ENCODE assay signal across 16 cellular contexts in genomic region chr3:139325551-139325950, GRCh38. TPM values are rescaled to one million over a fixed set of nuclear protein-coding genes. Genes with fewer than 3 reads are reported as not detected.
DNase-seq lines count a peak whose midpoint lies in the region; ATAC-seq, FAIRE-seq and TF ChIP-seq lines count a peak whose summit lies in the region.
"Had no signal": no experiment of that assay in that cellular context is flagged by ENCODE, and none has a peak within 500 bp of the region (broad histone marks: within the 10 kb centered on the region; RNA-seq: fewer than 3 reads in every experiment).

No MANE protein-coding gene starts in this region.

- no peak overlapping the region for H3K4ac ChIP-seq in H1 (replicated peaks; ENCODE audit: insufficient read length, low read depth, low read length)

- no peak overlapping the region for H3K4me2 ChIP-seq in HCT116 (ENCODE audit: low read length)
- H3K4me2 ChIP-seq in H1 (ENCODE audit: insufficient read depth in 1 of 2, low read depth in 2 of 2, low read length in 2 of 2), result no peak overlapping the region
- H3K4me2 ChIP-seq in mammary epithelial cell (ENCODE audit: insufficient read depth, low read depth, low read length), result no peak overlapping the region

- no peak overlapping the region for H3K56ac ChIP-seq in H1 (replicated peaks; ENCODE audit: insufficient read length, low read depth, low read length)

- H3K27ac ChIP-seq in HCT116 (ENCODE audit: low read depth, low read length) (peak overlapping the region; percentile 29; the same call in 1 of the 2 replicates), H1 (ENCODE audit: low read depth, low read length) (no peak overlapping the region), pancreas (no peak overlapping the region), mammary epithelial cell (ENCODE audit: insufficient read depth, low read depth, low read length) (no peak overlapping the region)

- H3K36me3 ChIP-seq in HCT116 (ENCODE audit: control insufficient read depth in 1 of 2, insufficient read depth in 2 of 2, low read length in 2 of 2) (no peaks in the 10 kb centered on the region), H1 (ENCODE audit: control insufficient read depth in 2 of 4, insufficient read depth in 4 of 4, low read length in 3 of 4) (no peaks in the 10 kb centered on the region), pancreas (no peaks in the 10 kb centered on the region), mammary epithelial cell (ENCODE audit: insufficient read depth, low read length) (no peaks in the 10 kb centered on the region)
- H3K36me3 ChIP-seq: HAP-1 had no signal

- no peak overlapping the region for H4K91ac ChIP-seq in H1 (replicated peaks; ENCODE audit: insufficient read length, low read length)

- H3K27me3 ChIP-seq in HCT116 (ENCODE audit: insufficient read depth, low read length) (no peaks in the 10 kb centered on the region), H1 (replicated peaks in 1 of 4; ENCODE audit: control insufficient read depth in 3 of 4, extremely low read depth in 1 of 4, insufficient read depth in 3 of 4, low read length in 3 of 4) (peaks cover 0 to 2% (median 0%) of the 10 kb centered on the region in 4 experiments; a peak in 2 of 7 replicates), pancreas (no peaks in the 10 kb centered on the region), mammary epithelial cell (ENCODE audit: insufficient read depth, low read length) (no peaks in the 10 kb centered on the region)

- H4K5ac ChIP-seq in H1 (ENCODE audit: insufficient read length, low read depth, low read length), result no peak overlapping the region

- no peaks in the 10 kb centered on the region for H3K23me2 ChIP-seq in H1 (ENCODE audit: low read depth, low read length)

- 86% methylated on average over 3 of the region's 3 CpGs; no CpG with 5 or more reads in 1 of the 2 experiments for WGBS in H1 (ENCODE audit: extremely low coverage in 1 of 2, insufficient coverage in 1 of 2, insufficient read length in 1 of 2, insufficient replicate concordance in 2 of 2, low coverage in 1 of 2, low lambda C conversion rate in 2 of 2, missing lambda C conversion rate in 1 of 2), 2 experiments
- 49 to 68% methylated on average over 3 of the region's 3 CpGs for WGBS in pancreas, 2 donors
- WGBS in mammary epithelial cell (ENCODE audit: low coverage, missing lambda C conversion rate), result 51% methylated on average over 3 of the region's 3 CpGs

- H2AFZ ChIP-seq in HCT116 (ENCODE audit: low read depth, low read length, poor library complexity, severe bottlenecking), result no peak overlapping the region
- H2AFZ ChIP-seq in H1 (ENCODE audit: low read length), result no peak overlapping the region
- H2AFZ ChIP-seq in mammary epithelial cell (ENCODE audit: low read depth, low read length), result no peak overlapping the region

- H3K9ac ChIP-seq in HCT116 (ENCODE audit: low read length), result no peak overlapping the region
- no peak overlapping the region for H3K9ac ChIP-seq in H1 (replicated peaks in 1 of 4; ENCODE audit: extremely low read depth in 1 of 4, low read depth in 3 of 4, low read length in 3 of 4)
- H3K9ac ChIP-seq in mammary epithelial cell (ENCODE audit: insufficient read depth, low read length), result no peak overlapping the region

- no peak overlapping the region for H2BK120ac ChIP-seq in H1 (replicated peaks; ENCODE audit: low read depth, low read length)

- dilution Hi-C loops in mammary epithelial cell (cut with HindIII; ENCODE audit: low sequenced_read_pairs), result no loop called here

- ATAC-seq in HCT116 (no peak), pancreas (peak in 2 of 4 donors; percentile 22 to 55)

- no peak overlapping the region for H2BK12ac ChIP-seq in H1 (ENCODE audit: low read depth, low read length)

- TF ChIP-seq EP300 in H1 (IDR thresholded peaks at IDR 0.05; ENCODE audit: borderline replicate concordance in 1 of 2, low read depth in 2 of 2, low read length in 2 of 2), result no peak

- H4K20me1 ChIP-seq in HCT116 (ENCODE audit: insufficient read depth) (no peaks in the 10 kb centered on the region), H1 (replicated peaks in 1 of 2; ENCODE audit: control insufficient read depth in 1 of 2, insufficient read depth in 2 of 2, low read length in 2 of 2) (no peaks in the 10 kb centered on the region), mammary epithelial cell (ENCODE audit: insufficient read depth, low read length) (no peaks in the 10 kb centered on the region)

- no peak overlapping the region for H3K18ac ChIP-seq in H1 (ENCODE audit: extremely low read depth, low read length)

- H3K9me2 ChIP-seq in HCT116 (ENCODE audit: insufficient read depth), result no peaks in the 10 kb centered on the region

- no peak overlapping the region for H3K14ac ChIP-seq in H1 (ENCODE audit: insufficient read length)

- H3K9me3 ChIP-seq in HCT116 (ENCODE audit: control insufficient read depth in 1 of 2, insufficient read depth in 1 of 2, low read depth in 1 of 2, low read length in 2 of 2) (no peaks in the 10 kb centered on the region), H1 (ENCODE audit: insufficient read depth in 2 of 2, low read depth in 1 of 2, low read length in 1 of 2) (no peaks in the 10 kb centered on the region), pancreas (no peaks in the 10 kb centered on the region), mammary epithelial cell (replicated peaks; ENCODE audit: insufficient read depth, low read length) (no peaks in the 10 kb centered on the region)
- H3K9me3 ChIP-seq: HAP-1 had no signal

- peak overlapping the region; percentile 12; the same call in 1 of the 2 replicates for H4K8ac ChIP-seq in H1 (ENCODE audit: extremely low read depth, insufficient read depth, low read length)

- in situ Hi-C loops in mammary epithelial cell (cut with MboI; ENCODE audit: low sequenced_read_pairs in 2 of 2), result no loop called here

- intact Hi-C loops in HCT116 (cut with micrococcal nuclease) (loop anchor here (5.0 to 10.0 kb wide), 3 partner anchors 403 to 851 kb away; no protein-coding TSS in a partner anchor), pancreas (cut with DNase I) (loop anchor here in 2 of 3 donors (5.0 to 10.0 kb wide), 3 partner anchors 213 to 391 kb away; partner anchors contain the start of genes FOXL2 (in 1 of the 2) and FOXL2NB (in 1 of the 2)), mammary epithelial cell (cut with micrococcal nuclease) (loop anchor here (5.0 to 10.0 kb wide), 5 partner anchors 43 to 731 kb away; partner anchors contain the start of gene CEP70)

- no peak overlapping the region for H2AK5ac ChIP-seq in H1 (ENCODE audit: low read depth, low read length)

- TF ChIP-seq POLR2A in HCT116 (IDR thresholded peaks at IDR 0.05; ENCODE audit: borderline replicate concordance, extremely low read depth, insufficient read depth, insufficient read length) (no peak), H1 (IDR thresholded peaks at IDR 0.05; ENCODE audit: control extremely low read depth in 1 of 2, low read depth in 2 of 2, low read length in 2 of 2) (no peak)

- CTCF ChIA-PET in HCT116 (lab: Charles Lee), result interaction anchor here (1.4 to 3.0 kb wide), 4 partner anchors 9 to 402 kb away, joined by 4 to 31 read pairs (median 7); no protein-coding TSS in a partner anchor
- CTCF ChIA-PET in H1 (lab: Charles Lee; ENCODE audit: partially characterized antibody), result interaction anchor here (0.7 to 2.5 kb wide), 4 partner anchors 10 to 387 kb away, joined by 3 to 11 read pairs (median 8); no protein-coding TSS in a partner anchor
- CTCF ChIA-PET in mammary epithelial cell (lab: Charles Lee; ENCODE audit: low non-redundant PET), result no interaction called here

- H2BK20ac ChIP-seq in H1 (ENCODE audit: low read length), result no peak overlapping the region

- no peak overlapping the region for H2BK15ac ChIP-seq in H1 (ENCODE audit: low read length)

- H3K79me2 ChIP-seq in HCT116 (ENCODE audit: insufficient read depth, low read length) (no peaks in the 10 kb centered on the region), H1 (ENCODE audit: control insufficient read depth in 1 of 2, insufficient read depth in 2 of 2, low read length in 2 of 2) (no peaks in the 10 kb centered on the region), mammary epithelial cell (ENCODE audit: insufficient read depth, low read length) (no peaks in the 10 kb centered on the region)

- RAD21 ChIA-PET in HCT116 (lab: Charles Lee; ENCODE audit: low non-redundant PET in 1 of 2, low total read pairs in 2 of 2, uncharacterized antibody in 2 of 2, unreplicated experiment in 2 of 2), result no interaction called here

- POLR2A ChIA-PET in HCT116 (lab: Charles Lee) (no interaction called here), H1 (lab: Charles Lee; ENCODE audit: partially characterized antibody) (interaction anchor here (0.5 kb wide), 1 partner anchor 376 kb away, joined by 3 read pairs; no protein-coding TSS in a partner anchor)

- H3K4me3 ChIP-seq in HCT116 (replicated peaks in 1 of 2; ENCODE audit: low read depth in 1 of 2, low read length in 2 of 2) (no peak overlapping the region), H1 (ENCODE audit: extremely low read depth in 1 of 4, insufficient read depth in 2 of 4, low read depth in 3 of 4, low read length in 4 of 4) (no peak overlapping the region), pancreas (no peak overlapping the region), mammary epithelial cell (replicated peaks in 1 of 3; ENCODE audit: insufficient read depth in 1 of 3, low read depth in 2 of 3, low read length in 3 of 3) (no peak overlapping the region)
- H3K4me3 ChIP-seq: HAP-1 had no signal

- TF ChIP-seq RAD21 in HCT116 (IDR thresholded peaks at IDR 0.05; ENCODE audit: low read depth) (no peak), H1 (IDR thresholded peaks at IDR 0.05 in 1 of 2, conservative IDR thresholded peaks at IDR 0.05 in 1 of 2; ENCODE audit: low read depth in 2 of 2, low read length in 2 of 2) (no peak)

- BruUV-seq in HCT116 (replicated peaks; lab: Mats Ljungman, UMichigan), result no TSS peak
- no TSS peak for BruUV-seq in mammary epithelial cell (replicated peaks; lab: Mats Ljungman, UMichigan)

- H2BK5ac ChIP-seq in H1 (ENCODE audit: low read depth, low read length), result no peak overlapping the region

- H3K79me1 ChIP-seq in H1 (ENCODE audit: low read depth, low read length), result no peaks in the 10 kb centered on the region

- no peak overlapping the region for H3K23ac ChIP-seq in H1 (ENCODE audit: insufficient read length)

- peak; percentile 93 for DNase-seq in DMS 273 (lab: John Stamatoyannopoulos, UW; ENCODE audit: unreplicated experiment)
- DNase-seq in HCT116 (ENCODE audit: low read depth, low spot score), result no peak
- DNase-seq in H1 (ENCODE audit: low read depth in 1 of 2, low spot score in 2 of 2), result no peak
- DNase-seq in pancreas, result peak in 4 of 6 donors; percentile 41 to 56 (median 50)
- no peak for DNase-seq in putamen (ENCODE audit: low spot score)
- DNase-seq in mammary epithelial cell, result no peak
- no peak for DNase-seq in pons (ENCODE audit: low spot score)
- DNase-seq: ACHN, AML-193, COR-L47, DMS53, Karpas-422, MM.1S, NCI-H1105, NCI-H187 treated with DMSO at 0.1 percent for 48 hours had no signal

- H3K4me1 ChIP-seq in HCT116 (ENCODE audit: control insufficient read depth in 1 of 2, insufficient read depth in 2 of 2, low read length in 2 of 2) (peaks cover 44 to 61% of the 10 kb centered on the region in 2 experiments), H1 (replicated peaks in 1 of 4; ENCODE audit: control insufficient read depth in 3 of 4, insufficient read depth in 4 of 4, low read length in 3 of 4) (no peaks in the 10 kb centered on the region), pancreas (peaks cover 0 to 5% (median 2%) of the 10 kb centered on the region in 3 donors), mammary epithelial cell (ENCODE audit: insufficient read depth, low read length) (no peaks in the 10 kb centered on the region)
- H3K4me1 ChIP-seq: HAP-1 had no signal

- TF ChIP-seq CTCF in HCT116 (IDR thresholded peaks at IDR 0.05 in 2 of 3, conservative IDR thresholded peaks at IDR 0.05 in 1 of 3; ENCODE audit: borderline replicate concordance in 1 of 3, insufficient read depth in 1 of 3, low read depth in 2 of 3, low read length in 2 of 3), result no peak
- no peak for TF ChIP-seq CTCF in H1 (IDR thresholded peaks at IDR 0.05; ENCODE audit: control extremely low read depth in 1 of 3, insufficient read depth in 1 of 3, low read depth in 1 of 3, low read length in 3 of 3)
- TF ChIP-seq CTCF in pancreas (IDR thresholded peaks at IDR 0.05), result no peak
- no peak for TF ChIP-seq CTCF in mammary epithelial cell (conservative IDR thresholded peaks at IDR 0.05 in 1 of 2, IDR thresholded peaks at IDR 0.05 in 1 of 2; ENCODE audit: extremely low read depth in 1 of 2, insufficient read depth in 1 of 2, low read depth in 1 of 2, low read length in 2 of 2)

- FAIRE-seq in H1 (lab: Jason Lieb, UNC), result no peak
- no peak for FAIRE-seq in pancreas (lab: Jason Lieb, UNC)

RNA-seq across cellular contexts. Expression of gene MRPS22, which starts 18.3 kb away (rescaled TPM):
- 95.1 TPM for total RNA-seq in HCT116 (2021; ENCODE audit: unreplicated experiment)
- polyA plus RNA-seq in HCT116 (2012), result 50.5 and 67.7 TPM in 2 replicates
- total RNA-seq in H1 (2021; fragmentation: NEBNext Ultra II Directional; extraction: Animal tissue kit (Norgen Biotek cat#: 25700)), result 45.3 and 45.8 TPM in 2 replicates
- 27.2 and 28.3 TPM in 2 replicates for polyA plus RNA-seq in H1 (2011; rRNA removed)
- 41.7 TPM for polyA plus RNA-seq in H1 (2011; cell fraction: cytosol; rRNA removed)
- 13.3 TPM for polyA plus RNA-seq in H1 (2011; cell fraction: nucleus; rRNA removed)
- polyA plus RNA-seq in H1 (2012, experiment 1 of 2), result 36.8 to 38.8 TPM (median 37.5 TPM) in 4 replicates
- 7.3 TPM for polyA plus RNA-seq in H1 (2012, experiment 2 of 2)
- polyA plus RNA-seq in H1 (2013, experiment 1 of 2), result 41.7 TPM
- polyA plus RNA-seq in H1 (2013, experiment 2 of 2), result 40.3 TPM
- polyA minus RNA-seq in H1 (2011; rRNA and poly(A)+ RNA removed), result 10.7 and 20.1 TPM in 2 replicates
- 9.1 TPM for polyA minus RNA-seq in H1 (2011; cell fraction: cytosol; rRNA and poly(A)+ RNA removed)
- 25.5 TPM for polyA minus RNA-seq in H1 (2011; cell fraction: nucleus; rRNA and poly(A)+ RNA removed)
- 10 to 100 TPM; 17.3 to 27.2 (median 18.8) TPM for total RNA-seq in pancreas
- polyA plus RNA-seq in pancreas, result 10 to 100 TPM; 14.7 to 29.0 TPM
- total RNA-seq in mammary epithelial cell, result 10 to 100 TPM; 46.3 to 54.3 TPM
- polyA plus RNA-seq in mammary epithelial cell, result 46.9 TPM
- polyA minus RNA-seq in mammary epithelial cell, result 12.9 TPM

Comparison
In these comparisons a context has a peak if more than half of its experiments do, and no peak if none do; other contexts are left out.
1. DNase-seq: peak in DMS 273 (single experiment) and pancreas (4 of 6); none in HCT116 (single experiment), H1 (0 of 2), putamen (single experiment), mammary epithelial cell (single experiment) and pons (single experiment).